15 cellular contexts compared by ENCODE assay signal in genomic region chr9:115058684-115059315, GRCh38. TPM values are rescaled to one million over a fixed set of nuclear protein-coding genes. Genes with fewer than 3 reads are reported as not detected.
A peak's percentile ranks its signal among the peaks of the same experiment; 100 is the strongest.
DNase-seq lines count a peak whose midpoint lies in the region; ATAC-seq and TF ChIP-seq lines count a peak whose summit lies in the region.
"Had no signal": no experiment of that assay in that cellular context is flagged by ENCODE, and none has a peak within 500 bp of the region (broad histone marks: within the 10 kb centered on the region; RNA-seq: fewer than 3 reads in every experiment).

No MANE protein-coding gene starts in this region.

- peaks cover 26% of the 10 kb centered on the region for H3K36me3 ChIP-seq in RWPE2 (ENCODE audit: low read depth)

- peaks cover 32% of the 10 kb centered on the region for H3K27me3 Mint-ChIP-seq in activated CD4-positive, alpha-beta T cell treated with anti-CD3 and anti-CD28 coated beads for 36 hours
- H3K27me3 Mint-ChIP-seq in CD4-positive, alpha-beta T cell = peaks cover 45% of the 10 kb centered on the region

- H3K9me3 ChIP-seq in RWPE2 (ENCODE audit: severe bottlenecking) = no peaks in the 10 kb centered on the region
- no peaks in the 10 kb centered on the region for H3K9me3 ChIP-seq in CD4-positive, alpha-beta T cell (ENCODE audit: control insufficient read depth, low read length)

- POLR2A ChIA-PET in activated CD4-positive, alpha-beta T cell treated with anti-CD3 and anti-CD28 coated beads for 36 hours (lab: Charles Lee) = no interaction called here
- POLR2A ChIA-PET in CD4-positive, alpha-beta T cell (lab: Charles Lee) = no interaction called here

- H3K4me1 Mint-ChIP-seq in activated CD4-positive, alpha-beta T cell treated with anti-CD3 and anti-CD28 coated beads for 36 hours = peaks cover 2% of the 10 kb centered on the region
- H3K4me1 Mint-ChIP-seq in CD4-positive, alpha-beta T cell (ENCODE audit: low read depth) = no peaks in the 10 kb centered on the region
- H3K4me1 Mint-ChIP-seq: stimulated activated memory B cell treated with anti-CD40 and anti-IgM and Interleukin-4, amounts not matched to agents 10 μg/mL and 1 μg/mL and 100 μg/mL, for 72 hours had no signal

- H3K4me3 Mint-ChIP-seq in activated CD4-positive, alpha-beta T cell treated with anti-CD3 and anti-CD28 coated beads for 36 hours = no peak overlapping the region
- H3K4me3 Mint-ChIP-seq in CD4-positive, alpha-beta T cell = no peak overlapping the region
- H3K4me3 Mint-ChIP-seq: activated naive CD8-positive, alpha-beta T cell treated with anti-CD3 and anti-CD28 coated beads for 36 hours; stimulated activated memory B cell treated with anti-CD40 and anti-IgM and Interleukin-4, amounts not matched to agents 10 μg/mL and 1 μg/mL and 100 μg/mL, for 72 hours had no signal

- H3K27me3 ChIP-seq in RWPE2 (ENCODE audit: insufficient read depth, poor library complexity, severe bottlenecking) = no peaks in the 10 kb centered on the region
- peaks cover 8% of the 10 kb centered on the region for H3K27me3 ChIP-seq in CD4-positive, alpha-beta T cell (ENCODE audit: control insufficient read depth, insufficient read depth, low read length)

- ATAC-seq in RWPE2 (ENCODE audit: low read depth) = peak; percentile 98
- no peak for ATAC-seq in activated CD4-positive, alpha-beta T cell treated with anti-CD3 and anti-CD28 coated beads for 36 hours
- ATAC-seq in CD4-positive, alpha-beta T cell (ENCODE audit: poor library complexity) = no peak

- DNase-seq in EH (ENCODE audit: low read depth) (peak; percentile 90), RWPE2 (ENCODE audit: low spot score) (no peak), fibroblast of peridontal ligament (ENCODE audit: extremely low read depth) (peak; percentile 93), renal cortical epithelial cell (ENCODE audit: low read depth) (peak; percentile 92), NCI-H2196 (lab: John Stamatoyannopoulos, UW; ENCODE audit: unreplicated experiment) (no peak), DMS114 treated with DMSO at 0.1 percent for 48 hours (lab: John Stamatoyannopoulos, UW; ENCODE audit: unreplicated experiment) (no peak)
- DNase-seq in activated CD4-positive, alpha-beta T cell treated with anti-CD3 and anti-CD28 coated beads for 36 hours = no peak
- DNase-seq in CD4-positive, alpha-beta T cell = no peak
- DNase-seq: activated naive CD8-positive, alpha-beta T cell treated with anti-CD3 and anti-CD28 coated beads for 36 hours; DMS153; NCI-H446; nucleus accumbens; RPMI8226; stimulated activated CD4-positive, alpha-beta T cell treated with anti-CD3 and anti-CD28 coated beads, Interleukin-2, amount 100 ng/mL, for 24 hours had no signal

- H3K4me1 ChIP-seq in RWPE2 (ENCODE audit: insufficient read depth, poor library complexity, severe bottlenecking) = peaks cover 17% of the 10 kb centered on the region

- no peaks in the 10 kb centered on the region for H3K36me3 Mint-ChIP-seq in activated CD4-positive, alpha-beta T cell treated with anti-CD3 and anti-CD28 coated beads for 36 hours (ENCODE audit: low read depth)
- no peaks in the 10 kb centered on the region for H3K36me3 Mint-ChIP-seq in CD4-positive, alpha-beta T cell (ENCODE audit: low read depth)
- H3K36me3 Mint-ChIP-seq: activated naive CD8-positive, alpha-beta T cell treated with anti-CD3 and anti-CD28 coated beads for 36 hours; stimulated activated memory B cell treated with anti-CD40 and anti-IgM and Interleukin-4, amounts not matched to agents 10 μg/mL and 1 μg/mL and 100 μg/mL, for 72 hours had no signal

- H3K4me3 ChIP-seq in RWPE2 (ENCODE audit: severe bottlenecking) = no peak overlapping the region

- H3K27ac Mint-ChIP-seq in activated CD4-positive, alpha-beta T cell treated with anti-CD3 and anti-CD28 coated beads for 36 hours = no peak overlapping the region
- no peak overlapping the region for H3K27ac Mint-ChIP-seq in CD4-positive, alpha-beta T cell
- H3K27ac Mint-ChIP-seq: activated naive CD8-positive, alpha-beta T cell treated with anti-CD3 and anti-CD28 coated beads for 36 hours; stimulated activated memory B cell treated with anti-CD40 and anti-IgM and Interleukin-4, amounts not matched to agents 10 μg/mL and 1 μg/mL and 100 μg/mL, for 72 hours had no signal

- CTCF ChIA-PET in activated CD4-positive, alpha-beta T cell treated with anti-CD3 and anti-CD28 coated beads for 36 hours (lab: Charles Lee) = no interaction called here
- CTCF ChIA-PET in CD4-positive, alpha-beta T cell (lab: Charles Lee) = no interaction called here

- H3K9me3 Mint-ChIP-seq in activated CD4-positive, alpha-beta T cell treated with anti-CD3 and anti-CD28 coated beads for 36 hours (ENCODE audit: low read depth) = no peaks in the 10 kb centered on the region
- no peaks in the 10 kb centered on the region for H3K9me3 Mint-ChIP-seq in CD4-positive, alpha-beta T cell
- H3K9me3 Mint-ChIP-seq: activated naive CD8-positive, alpha-beta T cell treated with anti-CD3 and anti-CD28 coated beads for 36 hours; stimulated activated memory B cell treated with anti-CD40 and anti-IgM and Interleukin-4, amounts not matched to agents 10 μg/mL and 1 μg/mL and 100 μg/mL, for 72 hours had no signal

- peak overlapping the region; percentile 30 for H3K27ac ChIP-seq in RWPE2 (ENCODE audit: poor library complexity, severe bottlenecking)
- H3K27ac ChIP-seq in CD4-positive, alpha-beta T cell (ENCODE audit: low read depth, low read length) = no peak overlapping the region

- intact Hi-C loops in activated CD4-positive, alpha-beta T cell treated with anti-CD3 and anti-CD28 coated beads for 36 hours (cut with DNase I, micrococcal nuclease) = no loop called here
- intact Hi-C loops in CD4-positive, alpha-beta T cell (cut with DNase I, micrococcal nuclease) = no loop called here

- no peak for TF ChIP-seq CTCF in RWPE2 (IDR thresholded peaks at IDR 0.05; ENCODE audit: poor library complexity, severe bottlenecking)
- TF ChIP-seq CTCF in CD4-positive, alpha-beta T cell (IDR thresholded peaks at IDR 0.05) = no peak

RNA-seq across cellular contexts. Expression of gene TNC, which starts 59.2 kb away (rescaled TPM):
- 215 and 425 TPM in 2 replicates for total RNA-seq in renal cortical epithelial cell
- total RNA-seq in activated CD4-positive, alpha-beta T cell treated with anti-CD3 and anti-CD28 coated beads for 36 hours = under 1 TPM; 0.11 to 0.90 TPM
- under 1 TPM; 0.03 to 0.05 TPM for total RNA-seq in CD4-positive, alpha-beta T cell

Comparison
In these comparisons a context has a peak if more than half of its experiments do, and no peak if none do; other contexts are left out.
1. DNase-seq: peak in EH (single experiment), fibroblast of peridontal ligament (single experiment) and renal cortical epithelial cell (single experiment); none in RWPE2 (single experiment), activated CD4-positive, alpha-beta T cell treated with anti-CD3 and anti-CD28 coated beads for 36 hours (single experiment), NCI-H2196 (single experiment), DMS114 treated with DMSO at 0.1 percent for 48 hours (single experiment) and CD4-positive, alpha-beta T cell (0 of 10).
2. RNA of gene TNC, which starts 59.2 kb away (total RNA-seq): 215 to 425 TPM in renal cortical epithelial cell; 0.11 to 0.90 TPM in activated CD4-positive, alpha-beta T cell treated with anti-CD3 and anti-CD28 coated beads for 36 hours and 0.03 to 0.05 TPM in CD4-positive, alpha-beta T cell; every median in the first group is over 100 times any median in the second.